ENCODE assay signal across 9 cellular contexts in the genomic region with DNA sequence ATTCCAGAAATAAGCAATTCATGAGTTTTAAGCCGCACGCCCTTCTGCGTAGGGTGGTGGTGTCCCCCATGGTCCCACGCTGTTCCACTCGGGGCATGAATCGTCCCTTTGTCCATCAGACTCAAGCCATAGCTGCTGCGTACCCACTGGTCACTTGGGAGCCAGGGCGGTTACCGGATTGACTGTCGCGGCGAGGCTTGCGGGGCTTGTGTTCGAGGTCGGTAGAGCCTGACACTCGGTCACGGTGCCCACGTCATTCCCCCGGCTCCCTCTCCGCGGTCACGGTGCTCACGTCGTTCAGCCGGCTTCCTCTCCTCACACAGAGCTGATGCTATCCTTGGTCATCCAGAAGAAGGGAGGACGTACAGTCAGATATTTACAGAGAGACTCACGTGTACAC.
"Had no signal": no experiment of that assay in that cellular context is flagged by ENCODE, and none has a peak within 500 bp of the region (broad histone marks: within the 10 kb centered on the region; RNA-seq: fewer than 3 reads in every experiment).

No MANE protein-coding gene starts in this region.

- H3K27ac ChIP-seq: GM23248, HL-60 had no signal

- H2AFZ ChIP-seq: GM23248 had no signal

- ATAC-seq: HCT116, HepG2 had no signal

- H3K36me3 Mint-ChIP-seq: IgD-negative memory B cell had no signal

- DNase-seq: GM23248, GOT3, H7, HFFc6 had no signal

- H3K9me3 ChIP-seq: HAP-1 had no signal

- H3K27ac Mint-ChIP-seq: HFFc6, IgD-negative memory B cell had no signal

- H3K9ac ChIP-seq: GM23248 had no signal

- H3K4me3 ChIP-seq: GM23248, HAP-1 had no signal

- H3K36me3 ChIP-seq: HAP-1 had no signal

- H3K4me3 Mint-ChIP-seq: HFFc6, IgD-negative memory B cell had no signal

- H3K4me1 Mint-ChIP-seq: IgD-negative memory B cell had no signal

- H3K4me1 ChIP-seq: HAP-1 had no signal
